In genomic region chr16:86930001-86930400, GRCh38 we compare ENCODE assay signal across 1 cellular context.
TF ChIP-seq lines count a peak whose summit lies in the region.

No MANE protein-coding gene starts in this region.

TF ChIP-seq in IMR-90, 13 proteins besides CTCF, POLR2A, EP300 and RAD21:
- TF ChIP-seq RCOR1 (IDR thresholded peaks at IDR 0.05; ENCODE audit: insufficient replicate concordance, low read length) (no peak), MAZ (IDR thresholded peaks at IDR 0.05; ENCODE audit: borderline replicate concordance, low read depth, low read length) (no peak), CEBPB (IDR thresholded peaks at IDR 0.05; ENCODE audit: low read depth, low read length) (no peak), MAFK (IDR thresholded peaks at IDR 0.05; ENCODE audit: low read depth, low read length) (no peak), BHLHE40 (IDR thresholded peaks at IDR 0.05; ENCODE audit: low read depth, low read length) (no peak), NFE2L2 (IDR thresholded peaks at IDR 0.05; ENCODE audit: low read depth, low read length) (no peak), ELK1 (IDR thresholded peaks at IDR 0.05; ENCODE audit: borderline replicate concordance, low read depth, low read length) (no peak), RFX5 (IDR thresholded peaks at IDR 0.05; ENCODE audit: low read depth, low read length) (no peak), SMC3 (IDR thresholded peaks at IDR 0.05; ENCODE audit: low read depth, low read length) (no peak), CHD1 (IDR thresholded peaks at IDR 0.05; ENCODE audit: low read depth, low read length) (no peak)
- TF ChIP-seq, protein P1, sequence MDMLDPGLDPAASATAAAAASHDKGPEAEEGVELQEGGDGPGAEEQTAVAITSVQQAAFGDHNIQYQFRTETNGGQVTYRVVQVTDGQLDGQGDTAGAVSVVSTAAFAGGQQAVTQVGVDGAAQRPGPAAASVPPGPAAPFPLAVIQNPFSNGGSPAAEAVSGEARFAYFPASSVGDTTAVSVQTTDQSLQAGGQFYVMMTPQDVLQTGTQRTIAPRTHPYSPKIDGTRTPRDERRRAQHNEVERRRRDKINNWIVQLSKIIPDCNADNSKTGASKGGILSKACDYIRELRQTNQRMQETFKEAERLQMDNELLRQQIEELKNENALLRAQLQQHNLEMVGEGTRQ (IDR thresholded peaks at IDR 0.05; ENCODE audit: low read depth, low read length), result no peak
